Comparison of ENCODE assay signal across 8 cellular contexts in genomic region chr10:125721035-125721434, GRCh38. TPM values are rescaled to one million over a fixed set of nuclear protein-coding genes. Genes with fewer than 3 reads are reported as not detected.
A peak's percentile ranks its signal among the peaks of the same experiment; 100 is the strongest.
DNase-seq lines count a peak whose midpoint lies in the region; ATAC-seq and TF ChIP-seq lines count a peak whose summit lies in the region.

No MANE protein-coding gene starts in this region.

- no TSS peak for BruUV-seq in A673 (replicated peaks; lab: Mats Ljungman, UMichigan)

- H3K79me2 ChIP-seq in KMS-11 (ENCODE audit: insufficient read depth, low read depth), result peaks cover 18% of the 10 kb centered on the region

- H3K9me3 ChIP-seq in iPS-15b (ENCODE audit: control insufficient read depth, insufficient read depth, low read length), result no peaks in the 10 kb centered on the region
- no peaks in the 10 kb centered on the region for H3K9me3 ChIP-seq in A673 (ENCODE audit: low read depth, low read length, poor library complexity, severe bottlenecking)

- POLR2A ChIA-PET in A673 (lab: Charles Lee; ENCODE audit: low non-redundant PET), result no interaction called here

- no peak for TF ChIP-seq CTCF in GM12865 (IDR thresholded peaks at IDR 0.05; ENCODE audit: insufficient read depth, low read depth, low read length, missing control alignments)
- no peak for TF ChIP-seq CTCF in KMS-11 (conservative IDR thresholded peaks at IDR 0.05; ENCODE audit: low read depth, low read length)
- TF ChIP-seq CTCF in A673 (conservative IDR thresholded peaks at IDR 0.05; ENCODE audit: low read depth, low read length), result no peak

- no peak overlapping the region for H2AFZ ChIP-seq in KMS-11 (ENCODE audit: low read depth)

- H3K4me2 ChIP-seq in KMS-11, result peak overlapping the region; percentile 85

- ATAC-seq in GM21423 (IDR thresholded peaks at IDR 0.05; ENCODE audit: unreplicated experiment) (peak; percentile 38), GM19023 (IDR thresholded peaks at IDR 0.05; ENCODE audit: unreplicated experiment) (no peak)

- no peak overlapping the region for H3K9ac ChIP-seq in KMS-11
- no peak overlapping the region for H3K9ac ChIP-seq in iPS-15b (ENCODE audit: low read depth, low read length)

- peaks cover 12% of the 10 kb centered on the region for H3K4me1 ChIP-seq in KMS-11 (ENCODE audit: low read depth, poor library complexity, severe bottlenecking)
- no peaks in the 10 kb centered on the region for H3K4me1 ChIP-seq in iPS-15b (ENCODE audit: control insufficient read depth, insufficient read depth, low read length)
- H3K4me1 ChIP-seq in A673 (ENCODE audit: insufficient read depth, low read length, poor library complexity, severe bottlenecking), result no peaks in the 10 kb centered on the region

- CTCF ChIA-PET in A673 (lab: Charles Lee), result no interaction called here

- H3K36me3 ChIP-seq in KMS-11 (ENCODE audit: insufficient read depth), result 0 out of 2 replicates have a peak, but pooled peaks cover 9% of the 10 kb centered on the region
- H3K36me3 ChIP-seq in iPS-15b (ENCODE audit: control insufficient read depth, insufficient read depth, low read length), result peaks cover 23% of the 10 kb centered on the region
- peaks cover 49% of the 10 kb centered on the region for H3K36me3 ChIP-seq in A673 (ENCODE audit: insufficient read depth, low read length, poor library complexity, severe bottlenecking)

- H4K20me1 ChIP-seq in KMS-11 (ENCODE audit: insufficient read depth), result no peaks in the 10 kb centered on the region

- H3K4me3 ChIP-seq in GM12865 (ENCODE audit: low read depth, low read length) (peak overlapping the region; percentile 91), KMS-11 (IDR thresholded peaks at IDR 0.05; ENCODE audit: insufficient read depth, low read depth, low read length) (no peak overlapping the region), iPS-15b (ENCODE audit: low read depth, low read length) (peak overlapping the region; percentile 88), A673 (ENCODE audit: low read depth, low read length, poor library complexity, severe bottlenecking) (no peak overlapping the region)

- intact Hi-C loops in A673 (cut with micrococcal nuclease; ENCODE audit: unreplicated experiment), result no loop called here

- H3K27ac ChIP-seq in KMS-11, result no peak overlapping the region
- no peak overlapping the region for H3K27ac ChIP-seq in A673 (ENCODE audit: low read depth, low read length, poor library complexity, severe bottlenecking)

- DNase-seq in GM12865 (ENCODE audit: low read depth) (peak; percentile 82), A673 (ENCODE audit: low spot score) (no peak), NCI-H2196 treated with DMSO at 0.1 percent for 48 hours (lab: John Stamatoyannopoulos, UW; ENCODE audit: unreplicated experiment) (no peak), HPDE6-E6E7 (ENCODE audit: extremely low spot score) (no peak)

- no peaks in the 10 kb centered on the region for H3K27me3 ChIP-seq in KMS-11 (ENCODE audit: insufficient read depth, low read depth)
- no peaks in the 10 kb centered on the region for H3K27me3 ChIP-seq in iPS-15b (ENCODE audit: control insufficient read depth, insufficient read depth, low read length)
- H3K27me3 ChIP-seq in A673 (replicated peaks; ENCODE audit: insufficient read depth, low read depth, low read length, poor library complexity), result no peaks in the 10 kb centered on the region

RNA-seq across cellular contexts. Expression of gene EDRF1, which starts 1.5 kb away (rescaled TPM):
- 37.8 and 40.5 TPM in 2 replicates for total RNA-seq in A673 (2021)

RNA-seq across cellular contexts. Expression of gene TEX36, which starts 38.1 kb away (rescaled TPM):
- total RNA-seq in A673 (2021), result 0.61 and 1.3 TPM in 2 replicates

RNA-seq across cellular contexts. Expression of gene MMP21, which starts 54.6 kb away (rescaled TPM):
- total RNA-seq in A673 (2021), result not detected in 2 replicates

Comparison
In these comparisons a context has a peak if more than half of its experiments do, and no peak if none do; other contexts are left out.
1. H3K4me3 ChIP-seq: peak in GM12865 (single experiment) and iPS-15b (single experiment); none in KMS-11 (single experiment) and A673 (single experiment).